ENCODE assay signal across 18 cellular contexts in genomic region chr3:125767641-125768040, GRCh38.
DNase-seq lines count a peak whose midpoint lies in the region; ATAC-seq and TF ChIP-seq lines count a peak whose summit lies in the region.
"Had no signal": no experiment of that assay in that cellular context is flagged by ENCODE, and none has a peak within 500 bp of the region (broad histone marks: within the 10 kb centered on the region; RNA-seq: fewer than 3 reads in every experiment).

No MANE protein-coding gene starts in this region.

- no peaks in the 10 kb centered on the region for H3K4me1 ChIP-seq in CD8-positive, alpha-beta memory T cell (ENCODE audit: insufficient read depth, low read length)
- H3K4me1 ChIP-seq: adrenal gland, prostate gland had no signal

- H3K27me3 Mint-ChIP-seq in T-helper 1 cell treated with Interleukin-12 subunit alpha and Interleukin-12 subunit beta and Interleukin-4 antibody, amounts not matched to agents 30 μg/mL and 1 μg/mL, for 36 hours (ENCODE audit: low read depth): peaks cover 29% of the 10 kb centered on the region
- H3K27me3 Mint-ChIP-seq in CD8-positive, alpha-beta memory T cell: peaks cover 17% of the 10 kb centered on the region in 2 donors
- peaks cover 29% of the 10 kb centered on the region for H3K27me3 Mint-ChIP-seq in activated T-helper 2 cell treated with anti-CD3 and anti-CD28 coated beads, Interferon-gamma antibody, Interleukin-2, Interleukin-4, amounts not matched to agents 10 μg/mL and 5 μg/mL and 100 μg/mL, durations not matched to agents 14 hours and 24 hours and 36 hours (ENCODE audit: low read depth)
- peaks cover 15 to 20% of the 10 kb centered on the region in 2 donors for H3K27me3 Mint-ChIP-seq in natural killer cell (ENCODE audit: low read depth in 2 of 2)

- intact Hi-C loops in activated T-helper 2 cell treated with anti-CD3 and anti-CD28 coated beads, Interferon-gamma antibody, Interleukin-2, Interleukin-4, amounts not matched to agents 10 μg/mL and 5 μg/mL and 100 μg/mL, durations not matched to agents 14 hours and 24 hours and 36 hours (cut with micrococcal nuclease): loop anchor here (10.0 kb wide), 1 partner anchor 147 kb away; no protein-coding TSS in a partner anchor
- intact Hi-C loops in natural killer cell (cut with micrococcal nuclease): no loop called here

- no peaks in the 10 kb centered on the region for H3K36me3 ChIP-seq in CD8-positive, alpha-beta memory T cell (ENCODE audit: insufficient read depth, low read length)
- H3K36me3 ChIP-seq: adrenal gland, cardiac muscle cell, esophagus muscularis mucosa, prostate gland had no signal

- no peaks in the 10 kb centered on the region for H3K9me3 ChIP-seq in CD8-positive, alpha-beta memory T cell (ENCODE audit: low read length)
- H3K9me3 ChIP-seq: adrenal gland, esophagus muscularis mucosa, prostate gland had no signal

- no peak for TF ChIP-seq CTCF in natural killer cell (IDR thresholded peaks at IDR 0.05)

- H3K4me3 ChIP-seq in CD8-positive, alpha-beta memory T cell (ENCODE audit: low read length): no peak overlapping the region
- H3K4me3 ChIP-seq: prostate gland had no signal

- no peak for ATAC-seq in natural killer cell
- ATAC-seq in GM21825 (IDR thresholded peaks at IDR 0.05; ENCODE audit: unreplicated experiment): no peak

- H3K9me3 Mint-ChIP-seq in T-helper 1 cell treated with Interleukin-12 subunit alpha and Interleukin-12 subunit beta and Interleukin-4 antibody, amounts not matched to agents 30 μg/mL and 1 μg/mL, for 36 hours: no peaks in the 10 kb centered on the region
- H3K9me3 Mint-ChIP-seq in CD8-positive, alpha-beta memory T cell: no peaks in the 10 kb centered on the region
- H3K9me3 Mint-ChIP-seq in activated T-helper 2 cell treated with anti-CD3 and anti-CD28 coated beads, Interferon-gamma antibody, Interleukin-2, Interleukin-4, amounts not matched to agents 10 μg/mL and 5 μg/mL and 100 μg/mL, durations not matched to agents 14 hours and 24 hours and 36 hours: no peaks in the 10 kb centered on the region
- H3K9me3 Mint-ChIP-seq in natural killer cell: no peaks in the 10 kb centered on the region

- DNase-seq in T-helper 1 cell (no peak), natural killer cell (no peak), NCI-H1417 treated with DMSO at 0.1 percent for 48 hours (lab: John Stamatoyannopoulos, UW) (no peak)
- no peak for DNase-seq in CD8-positive, alpha-beta memory T cell
- no peak for DNase-seq in activated T-helper 2 cell treated with anti-CD3 and anti-CD28 coated beads, Interferon-gamma antibody, Interleukin-2, Interleukin-4, amounts not matched to agents 10 μg/mL and 5 μg/mL and 100 μg/mL, durations not matched to agents 14 hours and 24 hours and 36 hours (ENCODE audit: low spot score)
- DNase-seq in stimulated activated CD4-positive, alpha-beta T cell treated with anti-CD3 and anti-CD28 coated beads, Interleukin-4, amount 100 ng/mL, for 24 hours: no peak
- DNase-seq: activated CD8-positive, alpha-beta memory T cell treated with anti-CD3 and anti-CD28 coated beads, Interleukin-2, amount 50 U/mL, for 4 hours; GDM1; NCI-H1105; OCI-M1; SIG-M5 had no signal

- CTCF ChIA-PET in CD8-positive, alpha-beta memory T cell (lab: Charles Lee): no interaction called here

- H3K27me3 ChIP-seq in CD8-positive, alpha-beta memory T cell (ENCODE audit: insufficient read depth, low read length, poor library complexity, severe bottlenecking): no peaks in the 10 kb centered on the region
- H3K27me3 ChIP-seq: adrenal gland had no signal

- POLR2A ChIA-PET in CD8-positive, alpha-beta memory T cell (lab: Charles Lee): no interaction called here

- no peak overlapping the region for H3K27ac Mint-ChIP-seq in T-helper 1 cell treated with Interleukin-12 subunit alpha and Interleukin-12 subunit beta and Interleukin-4 antibody, amounts not matched to agents 30 μg/mL and 1 μg/mL, for 36 hours
- H3K27ac Mint-ChIP-seq in CD8-positive, alpha-beta memory T cell: peak overlapping the region in 1 of 8 donors; percentile 88
- no peak overlapping the region for H3K27ac Mint-ChIP-seq in activated T-helper 2 cell treated with anti-CD3 and anti-CD28 coated beads, Interferon-gamma antibody, Interleukin-2, Interleukin-4, amounts not matched to agents 10 μg/mL and 5 μg/mL and 100 μg/mL, durations not matched to agents 14 hours and 24 hours and 36 hours
- H3K27ac Mint-ChIP-seq in natural killer cell: no peak overlapping the region

- H3K27ac ChIP-seq in CD8-positive, alpha-beta memory T cell (ENCODE audit: low read depth, low read length): no peak overlapping the region
- H3K27ac ChIP-seq: 22Rv1, adrenal gland, cardiac muscle cell, esophagus muscularis mucosa, prostate gland had no signal

- H3K4me3 Mint-ChIP-seq in T-helper 1 cell treated with Interleukin-12 subunit alpha and Interleukin-12 subunit beta and Interleukin-4 antibody, amounts not matched to agents 30 μg/mL and 1 μg/mL, for 36 hours: peak overlapping the region; percentile 76
- H3K4me3 Mint-ChIP-seq in CD8-positive, alpha-beta memory T cell: peak overlapping the region; percentile 70 to 92 (median 80)
- peak overlapping the region; percentile 68 for H3K4me3 Mint-ChIP-seq in activated T-helper 2 cell treated with anti-CD3 and anti-CD28 coated beads, Interferon-gamma antibody, Interleukin-2, Interleukin-4, amounts not matched to agents 10 μg/mL and 5 μg/mL and 100 μg/mL, durations not matched to agents 14 hours and 24 hours and 36 hours (ENCODE audit: low read depth)
- peak overlapping the region; percentile 90 for H3K4me3 Mint-ChIP-seq in natural killer cell

- no peaks in the 10 kb centered on the region for H3K4me1 Mint-ChIP-seq in T-helper 1 cell treated with Interleukin-12 subunit alpha and Interleukin-12 subunit beta and Interleukin-4 antibody, amounts not matched to agents 30 μg/mL and 1 μg/mL, for 36 hours (ENCODE audit: low read depth)
- peaks cover 0 to 19% (median 8%) of the 10 kb centered on the region in 3 donors for H3K4me1 Mint-ChIP-seq in CD8-positive, alpha-beta memory T cell
- H3K4me1 Mint-ChIP-seq in activated T-helper 2 cell treated with anti-CD3 and anti-CD28 coated beads, Interferon-gamma antibody, Interleukin-2, Interleukin-4, amounts not matched to agents 10 μg/mL and 5 μg/mL and 100 μg/mL, durations not matched to agents 14 hours and 24 hours and 36 hours (ENCODE audit: low read depth): peaks cover 9% of the 10 kb centered on the region
- H3K4me1 Mint-ChIP-seq in natural killer cell: peaks cover 14 to 15% of the 10 kb centered on the region in 2 donors

- H3K36me3 Mint-ChIP-seq in T-helper 1 cell treated with Interleukin-12 subunit alpha and Interleukin-12 subunit beta and Interleukin-4 antibody, amounts not matched to agents 30 μg/mL and 1 μg/mL, for 36 hours (ENCODE audit: low read depth): no peaks in the 10 kb centered on the region
- H3K36me3 Mint-ChIP-seq in CD8-positive, alpha-beta memory T cell: no peaks in the 10 kb centered on the region
- no peaks in the 10 kb centered on the region for H3K36me3 Mint-ChIP-seq in activated T-helper 2 cell treated with anti-CD3 and anti-CD28 coated beads, Interferon-gamma antibody, Interleukin-2, Interleukin-4, amounts not matched to agents 10 μg/mL and 5 μg/mL and 100 μg/mL, durations not matched to agents 14 hours and 24 hours and 36 hours (ENCODE audit: low read depth)
- no peaks in the 10 kb centered on the region for H3K36me3 Mint-ChIP-seq in natural killer cell
